In genomic region chr18:61992285-61992684, GRCh38 we compare ENCODE assay signal across 11 cellular contexts.
A peak's percentile ranks its signal among the peaks of the same experiment; 100 is the strongest.
DNase-seq lines count a peak whose midpoint lies in the region; ATAC-seq and TF ChIP-seq lines count a peak whose summit lies in the region.
"Had no signal": no experiment of that assay in that cellular context is flagged by ENCODE, and none has a peak within 500 bp of the region (broad histone marks: within the 10 kb centered on the region; RNA-seq: fewer than 3 reads in every experiment).

No MANE protein-coding gene starts in this region.

- H3K27ac ChIP-seq in RWPE2 (ENCODE audit: poor library complexity, severe bottlenecking) (peak overlapping the region; percentile 94), trophoblast cell (ENCODE audit: low read depth, low read length) (peak overlapping the region; percentile 92), substantia nigra (ENCODE audit: low read depth, low read length, poor library complexity, severe bottlenecking) (no peak overlapping the region), right cardiac atrium (ENCODE audit: low read length) (no peak overlapping the region)

- DNase-seq in EL (peak; percentile 90), RWPE2 (ENCODE audit: low spot score) (no peak), fibroblast of gingiva (ENCODE audit: low read depth) (peak; percentile 73), trophoblast cell (peak in 1 of 2 donors; percentile 28), substantia nigra (lab: John Stamatoyannopoulos, UW) (no peak), right cardiac atrium (no peak)
- DNase-seq: activated CD4-positive, alpha-beta T cell treated with anti-CD3 and anti-CD28 coated beads for 4 hours; activated naive CD8-positive, alpha-beta T cell treated with anti-CD3 and anti-CD28 coated beads, Interleukin-2, amount 50 U/mL, for 24 hours; posterior cingulate gyrus had no signal

- no peak overlapping the region for H3K23ac ChIP-seq in trophoblast cell (ENCODE audit: low read length)

- H3K4me2 ChIP-seq in trophoblast cell (ENCODE audit: low read length) = no peak overlapping the region

- peaks cover 14% of the 10 kb centered on the region for H3K79me1 ChIP-seq in trophoblast cell (ENCODE audit: low read length)

- TF ChIP-seq CTCF in RWPE2 (IDR thresholded peaks at IDR 0.05; ENCODE audit: poor library complexity, severe bottlenecking) = no peak

- H2AFZ ChIP-seq in trophoblast cell (ENCODE audit: insufficient read depth, low read length, poor library complexity) = no peak overlapping the region

- peak overlapping the region; percentile 37 for H2BK5ac ChIP-seq in trophoblast cell (ENCODE audit: low read depth, low read length, poor library complexity)

- intact Hi-C loops in right cardiac atrium (cut with DNase I) = no loop called here

- peaks cover 38% of the 10 kb centered on the region for H3K4me1 ChIP-seq in RWPE2 (ENCODE audit: insufficient read depth, poor library complexity, severe bottlenecking)
- peaks cover 5 to 8% of the 10 kb centered on the region in 2 experiments for H3K4me1 ChIP-seq in trophoblast cell (ENCODE audit: control insufficient read depth in 1 of 2, insufficient read depth in 2 of 2, low read length in 2 of 2)
- peaks cover 1% of the 10 kb centered on the region for H3K4me1 ChIP-seq in right cardiac atrium (ENCODE audit: control insufficient read depth, insufficient read depth, low read length)

- H4K91ac ChIP-seq in trophoblast cell (ENCODE audit: low read depth, low read length) = no peak overlapping the region

- ATAC-seq in RWPE2 (ENCODE audit: low read depth) (peak; percentile 93), GM21717 (IDR thresholded peaks at IDR 0.05; ENCODE audit: unreplicated experiment) (no peak), HG03025 (IDR thresholded peaks at IDR 0.05; ENCODE audit: low FRiP score, unreplicated experiment) (no peak), right cardiac atrium (no peak)
- ATAC-seq: activated naive CD8-positive, alpha-beta T cell treated with anti-CD3 and anti-CD28 coated beads, Interleukin-2, amount 50 U/mL, for 24 hours had no signal

- no peak overlapping the region for H2BK120ac ChIP-seq in trophoblast cell (ENCODE audit: insufficient read depth, low read length, poor library complexity)

- no peak overlapping the region for H3K14ac ChIP-seq in trophoblast cell (ENCODE audit: low read length)

- no peak overlapping the region for H3K4ac ChIP-seq in trophoblast cell (ENCODE audit: low read depth, low read length)

- H3K4me3 ChIP-seq in RWPE2 (ENCODE audit: severe bottlenecking) = no peak overlapping the region
- H3K4me3 ChIP-seq in trophoblast cell (ENCODE audit: low read depth, low read length) = no peak overlapping the region
- H3K4me3 ChIP-seq in right cardiac atrium (ENCODE audit: low read length) = no peak overlapping the region

- H3K36me3 ChIP-seq in RWPE2 (ENCODE audit: low read depth) (no peaks in the 10 kb centered on the region), trophoblast cell (ENCODE audit: control insufficient read depth in 1 of 2, insufficient read depth in 2 of 2, low read length in 2 of 2) (no peaks in the 10 kb centered on the region)

- H4K12ac ChIP-seq in trophoblast cell (ENCODE audit: low read depth, low read length) = no peak overlapping the region

- H3K27me3 ChIP-seq in RWPE2 (ENCODE audit: insufficient read depth, poor library complexity, severe bottlenecking) = no peaks in the 10 kb centered on the region
- no peaks in the 10 kb centered on the region for H3K27me3 ChIP-seq in trophoblast cell (ENCODE audit: insufficient read depth, low read length)
- H3K27me3 ChIP-seq in right cardiac atrium (ENCODE audit: control insufficient read depth, insufficient read depth) = no peaks in the 10 kb centered on the region

- H3K9ac ChIP-seq in trophoblast cell (ENCODE audit: low read length) = no peak overlapping the region

- H3K18ac ChIP-seq in trophoblast cell (ENCODE audit: low read length) = no peak overlapping the region

- H3K9me3 ChIP-seq in RWPE2 (ENCODE audit: severe bottlenecking) = no peaks in the 10 kb centered on the region
- no peaks in the 10 kb centered on the region for H3K9me3 ChIP-seq in trophoblast cell (ENCODE audit: insufficient read depth, low read depth, low read length)
- H3K9me3 ChIP-seq in right cardiac atrium (ENCODE audit: control insufficient read depth, low read length) = no peaks in the 10 kb centered on the region

- WGBS in trophoblast cell (ENCODE audit: extremely low coverage, insufficient coverage, insufficient read length) = no CpG with 5 or more reads among the region's 1 CpG
- 47% methylated on average over 1 of the region's 1 CpG for WGBS in right cardiac atrium

- H2BK12ac ChIP-seq in trophoblast cell (ENCODE audit: low read length) = peak overlapping the region; percentile 53

- no peaks in the 10 kb centered on the region for H3K79me2 ChIP-seq in trophoblast cell (ENCODE audit: control insufficient read depth, insufficient read depth, low read length, poor library complexity)

- H4K8ac ChIP-seq in trophoblast cell (ENCODE audit: low read depth, low read length) = no peak overlapping the region

- no peak overlapping the region for H2AK5ac ChIP-seq in trophoblast cell (ENCODE audit: low read length)

Comparison
In these comparisons a context has a peak if more than half of its experiments do, and no peak if none do; other contexts are left out.
1. DNase-seq: peak in EL (single experiment) and fibroblast of gingiva (single experiment); none in RWPE2 (single experiment), substantia nigra (0 of 49) and right cardiac atrium (0 of 3).
2. H3K27ac ChIP-seq: peak in RWPE2 (single experiment) and trophoblast cell (single experiment); none in substantia nigra (single experiment) and right cardiac atrium (single experiment).